ENCODE assay signal across 7 cellular contexts in the genomic region with DNA sequence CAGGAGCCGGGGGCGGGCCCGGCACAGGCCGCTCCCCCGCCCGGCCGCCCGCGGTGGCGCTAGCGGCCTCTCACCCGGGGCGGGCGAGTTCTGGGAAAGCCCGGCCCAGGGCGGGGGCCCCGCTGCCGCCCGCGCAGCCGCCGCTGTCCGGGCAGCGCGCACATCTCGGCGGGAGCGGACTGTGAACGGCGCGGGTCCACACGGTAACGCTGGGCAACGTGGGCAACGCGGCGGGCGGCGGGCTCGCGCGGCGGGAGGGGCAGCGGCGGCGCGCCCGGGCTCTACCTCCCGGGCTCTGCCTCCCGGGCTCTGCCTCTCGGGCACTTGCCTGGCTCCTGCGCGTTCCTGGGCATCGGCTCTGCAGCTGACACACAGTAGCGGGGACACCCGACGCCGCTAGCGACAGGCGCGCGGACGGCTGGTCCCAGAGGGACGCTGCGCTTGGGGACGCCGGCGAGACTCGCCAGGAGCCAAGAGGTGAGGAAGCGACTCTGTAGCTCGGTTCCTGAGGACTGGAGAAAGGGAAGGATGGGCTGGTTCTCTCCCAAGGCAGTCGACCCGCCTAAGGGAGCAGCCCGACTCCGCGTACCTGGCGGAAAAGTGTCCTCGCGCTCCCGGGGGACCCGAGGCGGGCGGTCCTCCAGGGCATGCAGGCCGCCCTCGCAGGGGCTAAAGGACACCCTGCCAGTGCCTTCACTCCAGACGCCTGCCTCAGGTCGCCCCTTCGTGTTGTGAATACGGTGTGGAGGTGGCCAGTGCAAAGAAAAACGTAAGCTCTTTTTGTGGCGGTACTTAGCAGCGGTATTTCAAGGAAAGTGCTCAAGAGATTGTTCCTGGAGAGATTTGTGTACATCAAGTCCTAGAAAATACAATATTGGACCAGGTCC. TPM values are rescaled to one million over a fixed set of nuclear protein-coding genes. Genes with fewer than 3 reads are reported as not detected.
DNase-seq lines count a peak whose midpoint lies in the region; ATAC-seq and TF ChIP-seq lines count a peak whose summit lies in the region.

Gene PLCE1 (plus strand): TSS at position 150 of the 887 bp plus-strand sequence. CDS start 37,116 bp downstream, outside the sequence.

- ATAC-seq in HG02759 (IDR thresholded peaks at IDR 0.05; ENCODE audit: unreplicated experiment) (peak; percentile 82), RWPE2 (ENCODE audit: low read depth) (peak; percentile 67), GM21528 (IDR thresholded peaks at IDR 0.05; ENCODE audit: low FRiP score, unreplicated experiment) (no peak)

- H3K23ac ChIP-seq in mesenchymal stem cell (ENCODE audit: low read length in 2 of 2) = peak within 1 kb of the TSS in 1 of 2 experiments; percentile 90

- peak within 1 kb of the TSS; percentile 73 for H2BK120ac ChIP-seq in mesenchymal stem cell (ENCODE audit: low read depth, low read length)

- TF ChIP-seq POLR2A in tibial nerve (IDR thresholded peaks at IDR 0.05) = peak in 1 of 2 donors; percentile 51

- H3K27ac ChIP-seq in RWPE2 (ENCODE audit: poor library complexity, severe bottlenecking) (no peak within 1 kb of the TSS), mesenchymal stem cell (ENCODE audit: low read length, poor library complexity, severe bottlenecking) (peak within 1 kb of the TSS; percentile 70), tibial nerve (peak within 1 kb of the TSS; percentile 66 to 93 (median 79))

- POLR2A ChIA-PET in GM10248 (lab: Yijun Ruan, JAX) = no interaction called here

- TF ChIP-seq CTCF in GM10248 (IDR thresholded peaks at IDR 0.05; ENCODE audit: control extremely low read depth, extremely low read depth, low read depth, missing control alignments) (no peak), RWPE2 (IDR thresholded peaks at IDR 0.05; ENCODE audit: poor library complexity, severe bottlenecking) (peak; percentile 23), epithelial cell of esophagus (IDR thresholded peaks at IDR 0.05; ENCODE audit: insufficient read depth, low read depth, low read length, missing control alignments) (no peak), tibial nerve (IDR thresholded peaks at IDR 0.05) (peak in 4 of 5 experiments; percentile 14 to 46 (median 18))

- peak within 1 kb of the TSS; percentile 52 for H4K91ac ChIP-seq in mesenchymal stem cell (ENCODE audit: low read length)

- H2AK5ac ChIP-seq in mesenchymal stem cell (ENCODE audit: low read length, severe bottlenecking) = peak within 1 kb of the TSS; percentile 88

- H3K9ac ChIP-seq in mesenchymal stem cell (ENCODE audit: low read length) = peak within 1 kb of the TSS; percentile 73

- peak within 1 kb of the TSS; percentile 54 for H2BK15ac ChIP-seq in mesenchymal stem cell (ENCODE audit: low read depth, poor library complexity, severe bottlenecking)

- peak within 1 kb of the TSS; percentile 56 for H4K8ac ChIP-seq in mesenchymal stem cell (ENCODE audit: low read length)

- H3K14ac ChIP-seq in mesenchymal stem cell (ENCODE audit: low read length in 2 of 2) = peak within 1 kb of the TSS in 1 of 2 experiments; percentile 72

- peak within 1 kb of the TSS; percentile 23 to 87 for H2BK12ac ChIP-seq in mesenchymal stem cell (ENCODE audit: low read length in 2 of 2)

- WGBS in mesenchymal stem cell = under 1% methylated on average over 85 of the region's 92 CpGs
- 0 to 2% methylated on average over 25 to 51 of the region's 92 CpGs for whole genome bisulfite sequencing in tibial nerve, 2 donors

- peaks cover 3% of the 10 kb centered on the region for H3K27me3 ChIP-seq in RWPE2 (ENCODE audit: insufficient read depth, poor library complexity, severe bottlenecking)
- peaks cover 0 to 11% of the 10 kb centered on the region in 2 experiments for H3K27me3 ChIP-seq in mesenchymal stem cell (ENCODE audit: control insufficient read depth in 1 of 2, insufficient read depth in 1 of 2, low read length in 2 of 2)
- no peaks in the 10 kb centered on the region for H3K27me3 ChIP-seq in tibial nerve

- no peak for TF ChIP-seq EP300 in tibial nerve (IDR thresholded peaks at IDR 0.05)

- peak within 1 kb of the TSS; percentile 69 for H3K4me2 ChIP-seq in mesenchymal stem cell (ENCODE audit: low read length, poor library complexity, severe bottlenecking)

- H3K36me3 ChIP-seq in RWPE2 (ENCODE audit: low read depth) (no peaks in the 10 kb centered on the region), mesenchymal stem cell (ENCODE audit: control insufficient read depth in 1 of 2, insufficient read depth in 2 of 2, low read depth in 1 of 2, low read length in 2 of 2) (no peaks in the 10 kb centered on the region), tibial nerve (no peaks in the 10 kb centered on the region)

- peaks cover 15% of the 10 kb centered on the region for H3K4me1 ChIP-seq in RWPE2 (ENCODE audit: insufficient read depth, poor library complexity, severe bottlenecking)
- H3K4me1 ChIP-seq in mesenchymal stem cell (ENCODE audit: control insufficient read depth, insufficient read depth, low read depth, low read length) = peaks cover 17% of the 10 kb centered on the region
- peaks cover 0 to 74% (median 23%) of the 10 kb centered on the region in 4 donors for H3K4me1 ChIP-seq in tibial nerve

- H2BK5ac ChIP-seq in mesenchymal stem cell (ENCODE audit: low read depth, low read length, poor library complexity, severe bottlenecking) = no peak within 1 kb of the TSS

- H3K18ac ChIP-seq in mesenchymal stem cell (ENCODE audit: low read depth in 1 of 2, low read length in 2 of 2) = peak within 1 kb of the TSS; percentile 13 to 85

- H3K79me1 ChIP-seq in mesenchymal stem cell (replicated peaks; ENCODE audit: low read length, poor library complexity, severe bottlenecking) = peaks cover 8% of the 10 kb centered on the region

- CTCF ChIA-PET in GM10248 (lab: Yijun Ruan, JAX) = interaction anchor here (1.7 kb wide), 1 partner anchor 16 kb away, joined by 3 read pairs; no protein-coding TSS in a partner anchor

- H3K9me3 ChIP-seq in RWPE2 (ENCODE audit: severe bottlenecking) (no peaks in the 10 kb centered on the region), mesenchymal stem cell (ENCODE audit: control insufficient read depth, low read length) (no peaks in the 10 kb centered on the region), tibial nerve (no peaks in the 10 kb centered on the region)

- peak within 1 kb of the TSS; percentile 46 for H3K4me3 ChIP-seq in RWPE2 (ENCODE audit: severe bottlenecking)
- H3K4me3 ChIP-seq in epithelial cell of esophagus (ENCODE audit: low read length) = peak within 1 kb of the TSS; percentile 43
- peak within 1 kb of the TSS; percentile 87 to 88 for H3K4me3 ChIP-seq in mesenchymal stem cell (ENCODE audit: insufficient read depth in 1 of 2, low read depth in 1 of 2, low read length in 2 of 2)
- peak within 1 kb of the TSS; percentile 60 to 91 (median 74) for H3K4me3 ChIP-seq in tibial nerve

- DNase-seq in GM10248 (ENCODE audit: extremely low spot score) (peak; percentile 60), RWPE2 (ENCODE audit: low spot score) (no peak), epithelial cell of esophagus (ENCODE audit: low read depth) (peak; percentile 22), mesenchymal stem cell (peak; percentile 53), tibial nerve (ENCODE audit: low spot score in 2 of 2) (no peak)

- H2AFZ ChIP-seq in mesenchymal stem cell (ENCODE audit: low read depth, low read length) = peak within 1 kb of the TSS; percentile 78

- peak within 1 kb of the TSS in 1 of 2 experiments; percentile 13 for H3K4ac ChIP-seq in mesenchymal stem cell (ENCODE audit: low read depth in 1 of 2, low read length in 2 of 2)

RNA-seq across cellular contexts. Expression of gene PLCE1, which starts in this region (rescaled TPM):
- 1.3 TPM for polyA plus RNA-seq in mesenchymal stem cell (2013, experiment 1 of 2)
- 1.0 TPM for polyA plus RNA-seq in mesenchymal stem cell (2013, experiment 2 of 2)
- total RNA-seq in tibial nerve = 10 to 100 TPM; 16.3 to 30.6 (median 22.7) TPM

Comparison
In these comparisons a context has a peak if more than half of its experiments do, and no peak if none do; other contexts are left out.
1. DNase-seq: peak in GM10248 (single experiment), epithelial cell of esophagus (single experiment) and mesenchymal stem cell (single experiment); none in RWPE2 (single experiment) and tibial nerve (0 of 2).
2. CTCF ChIP-seq: peak in RWPE2 (single experiment) and tibial nerve (4 of 5); none in GM10248 (single experiment) and epithelial cell of esophagus (single experiment).
3. Peak in every context shown above with its lines, with median percentiles within 50 percentile points of each other: H3K4me3 ChIP-seq.